ENCODE assay signal across 2 cellular contexts in the genomic region with DNA sequence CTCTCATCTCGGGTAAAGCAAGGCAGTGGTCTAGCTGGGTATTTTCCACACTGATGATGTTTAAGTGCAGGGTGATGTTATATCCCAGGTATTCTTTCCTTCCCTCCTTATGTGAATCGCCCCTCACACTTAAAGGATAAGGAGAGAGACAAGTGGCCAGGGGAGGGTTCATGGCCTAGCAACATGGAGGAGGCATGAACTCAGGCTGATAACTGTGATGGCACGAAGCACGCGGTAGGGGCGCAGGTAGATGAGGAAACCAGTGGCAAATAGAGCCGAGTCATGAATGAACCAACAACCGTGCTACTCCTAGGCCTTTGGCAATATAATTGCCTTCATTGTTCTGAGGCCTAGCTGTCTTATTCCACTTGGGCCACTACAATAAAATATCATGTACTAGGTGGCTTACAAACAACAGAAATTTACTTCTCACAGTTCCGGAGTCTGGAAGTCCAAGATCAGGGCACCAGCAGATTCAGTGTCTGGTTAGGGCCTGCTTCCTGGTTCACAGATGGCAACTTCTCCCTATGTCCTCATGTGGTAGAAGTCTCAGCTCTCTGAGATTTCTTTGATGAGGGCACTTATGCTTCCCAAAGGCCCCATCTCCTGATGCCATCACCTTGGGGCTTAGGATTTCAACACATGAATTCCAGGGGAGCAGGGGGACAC.
TF ChIP-seq lines count a peak whose summit lies in the region.

No MANE protein-coding gene starts in this region.

TF ChIP-seq in HCT116, 20 proteins besides CTCF, POLR2A, EP300 and RAD21:
- TF ChIP-seq ZFX (IDR thresholded peaks at IDR 0.05) = 0 out of 2 replicates have a peak, but pooled peaks have one; percentile 14
- TF ChIP-seq CEBPB (IDR thresholded peaks at IDR 0.05; ENCODE audit: low read depth) = no peak

TF ChIP-seq in K562, 482 proteins besides CTCF, POLR2A, EP300 and RAD21:
- TF ChIP-seq BACH1 (tag; IDR thresholded peaks at IDR 0.05) = peak; percentile 42; the same call in 1 of the 2 replicates
- TF ChIP-seq ETV6 (IDR thresholded peaks at IDR 0.05; ENCODE audit: borderline replicate concordance in 1 of 2, low read depth in 2 of 2, low read length in 1 of 2) = no peak
- TF ChIP-seq ETV6 (CRISPR knock-in tag; IDR thresholded peaks at IDR 0.05; ENCODE audit: borderline replicate concordance) = no peak
- TF ChIP-seq ZC3H11A (IDR thresholded peaks at IDR 0.05; ENCODE audit: low read depth, low read length) = no peak
- TF ChIP-seq ZNF551 (CRISPR knock-in tag; IDR thresholded peaks at IDR 0.05) = no peak
- 0 out of 2 replicates have a peak, but pooled peaks have one; percentile 12 for TF ChIP-seq L3MBTL2 (IDR thresholded peaks at IDR 0.05)
- 0 out of 2 replicates have a peak, but pooled peaks have one; percentile 19 for TF ChIP-seq MAFG (tag; conservative IDR thresholded peaks at IDR 0.05)
- TF ChIP-seq, protein P1, sequence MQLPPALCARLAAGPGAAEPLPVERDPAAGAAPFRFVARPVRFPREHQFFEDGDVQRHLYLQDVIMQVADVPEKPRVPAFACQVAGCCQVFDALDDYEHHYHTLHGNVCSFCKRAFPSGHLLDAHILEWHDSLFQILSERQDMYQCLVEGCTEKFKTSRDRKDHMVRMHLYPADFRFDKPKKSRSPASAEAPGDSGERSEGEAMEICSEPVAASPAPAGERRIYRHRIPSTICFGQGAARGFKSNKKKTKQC (CRISPR knock-in tag; IDR thresholded peaks at IDR 0.05) = 0 out of 2 replicates have a peak, but pooled peaks have one; percentile 33
- TF ChIP-seq ZNF3 (CRISPR knock-in tag; IDR thresholded peaks at IDR 0.05) = no peak
- TF ChIP-seq ZKSCAN1 (IDR thresholded peaks at IDR 0.05; ENCODE audit: low read depth, low read length) = 0 out of 2 replicates have a peak, but pooled peaks have one; percentile 26
- no peak for TF ChIP-seq ZNF507 (tag; conservative IDR thresholded peaks at IDR 0.05)
- no peak for TF ChIP-seq HOMEZ (CRISPR knock-in tag; IDR thresholded peaks at IDR 0.05)
- TF ChIP-seq FOXO4 (CRISPR knock-in tag; IDR thresholded peaks at IDR 0.05) = peak; percentile 70; the same call in 1 of the 2 replicates
- TF ChIP-seq EP400 (IDR thresholded peaks at IDR 0.05) = no peak
- no peak for TF ChIP-seq TARDBP (IDR thresholded peaks at IDR 0.05)
- peak; percentile 67; the same call in 1 of the 2 replicates for TF ChIP-seq ZNF76 (CRISPR knock-in tag; IDR thresholded peaks at IDR 0.05; ENCODE audit: borderline replicate concordance)
- TF ChIP-seq MAZ (CRISPR knock-in tag; conservative IDR thresholded peaks at IDR 0.05 in 1 of 2, IDR thresholded peaks at IDR 0.05 in 1 of 2) = 0 out of 4 replicates have a peak, but pooled peaks of 1 of the 2 experiments have one; percentile 10
- 0 out of 2 replicates have a peak, but pooled peaks have one; percentile 33 for TF ChIP-seq ZNF589 (CRISPR knock-in tag; IDR thresholded peaks at IDR 0.05; ENCODE audit: low read depth)
- no peak for TF ChIP-seq ZNF77 (CRISPR knock-in tag; IDR thresholded peaks at IDR 0.05)
- no peak for TF ChIP-seq YBX1 (IDR thresholded peaks at IDR 0.05)
- no peak for TF ChIP-seq ESRRB (CRISPR knock-in tag; IDR thresholded peaks at IDR 0.05; ENCODE audit: borderline replicate concordance)
- TF ChIP-seq NFE2 (IDR thresholded peaks at IDR 0.05; ENCODE audit: low read depth) = peak; percentile 55; the same call in 1 of the 2 replicates
- TF ChIP-seq CAMTA2 (CRISPR knock-in tag; conservative IDR thresholded peaks at IDR 0.05) = no peak
- TF ChIP-seq SRF (CRISPR knock-in tag; IDR thresholded peaks at IDR 0.05) = no peak
- no peak for TF ChIP-seq ARID1B (IDR thresholded peaks at IDR 0.05)
- TF ChIP-seq ZC3H8 (IDR thresholded peaks at IDR 0.05) = no peak
- no peak for TF ChIP-seq GTF2F1 (IDR thresholded peaks at IDR 0.05; ENCODE audit: low read depth, low read length)
TF ChIP-seq in K562: peak in this region for 10.
